ENCODE assay signal across 9 cellular contexts in genomic region chr19:40811478-40812341, GRCh38. TPM values are rescaled to one million over a fixed set of nuclear protein-coding genes. Genes with fewer than 3 reads are reported as not detected.
DNase-seq lines count a peak whose midpoint lies in the region; ATAC-seq and TF ChIP-seq lines count a peak whose summit lies in the region.
"Had no signal": no experiment of that assay in that cellular context is flagged by ENCODE, and none has a peak within 500 bp of the region (broad histone marks: within the 10 kb centered on the region; RNA-seq: fewer than 3 reads in every experiment).

No MANE protein-coding gene starts in this region.

- peak; percentile 41 for TF ChIP-seq CTCF in neural crest cell (conservative IDR thresholded peaks at IDR 0.05)

- peak overlapping the region; percentile 80 for H3K9ac ChIP-seq in NT2/D1 (ENCODE audit: insufficient read length, low read depth)

- H3K4me3 ChIP-seq in CD4-positive, CD25-positive, alpha-beta regulatory T cell (ENCODE audit: low read depth, low read length) = peak overlapping the region; percentile 37
- H3K4me3 ChIP-seq in NT2/D1 (ENCODE audit: insufficient read length, low read depth) (peak overlapping the region; percentile 34), MG63 (no peak overlapping the region)

- no peaks in the 10 kb centered on the region for H3K9me3 ChIP-seq in CD4-positive, CD25-positive, alpha-beta regulatory T cell (ENCODE audit: control insufficient read depth in 2 of 2, low read length in 2 of 2)
- H3K9me3 ChIP-seq in NT2/D1 (ENCODE audit: insufficient read depth, low read length) (no peaks in the 10 kb centered on the region), MG63 (no peaks in the 10 kb centered on the region)

- peaks cover 33% of the 10 kb centered on the region for H3K4me1 ChIP-seq in CD4-positive, CD25-positive, alpha-beta regulatory T cell (ENCODE audit: control insufficient read depth, insufficient read depth, low read length, poor library complexity, severe bottlenecking)
- H3K4me1 ChIP-seq in NT2/D1 (ENCODE audit: insufficient read depth, insufficient read length) = peaks cover 16% of the 10 kb centered on the region

- no peaks in the 10 kb centered on the region for H3K27me3 ChIP-seq in CD4-positive, CD25-positive, alpha-beta regulatory T cell (ENCODE audit: control insufficient read depth, insufficient read depth, low read length)
- H3K27me3 ChIP-seq in NT2/D1 (ENCODE audit: insufficient read depth, insufficient read length) (no peaks in the 10 kb centered on the region), MG63 (no peaks in the 10 kb centered on the region)

- no peak for ATAC-seq in CD4-positive, CD25-positive, alpha-beta regulatory T cell (ENCODE audit: low read depth in 2 of 2)
- ATAC-seq in GM19324 (IDR thresholded peaks at IDR 0.05; ENCODE audit: low FRiP score, unreplicated experiment) = no peak

- peaks cover 23% of the 10 kb centered on the region for H3K36me3 ChIP-seq in CD4-positive, CD25-positive, alpha-beta regulatory T cell (ENCODE audit: control insufficient read depth, insufficient read depth, low read length)
- H3K36me3 ChIP-seq in NT2/D1 (ENCODE audit: insufficient read depth, insufficient read length, low read length) (peaks cover 29% of the 10 kb centered on the region), MG63 (peaks cover 34% of the 10 kb centered on the region)

- peaks cover 7% of the 10 kb centered on the region for H3K36me3 Mint-ChIP-seq in CD4-positive, CD25-positive, alpha-beta regulatory T cell
- peaks cover 3% of the 10 kb centered on the region for H3K36me3 Mint-ChIP-seq in neural crest cell (ENCODE audit: low read depth)

- DNase-seq in CD4-positive, CD25-positive, alpha-beta regulatory T cell = no peak
- DNase-seq in NT2/D1 (ENCODE audit: low read depth, low spot score) (no peak), neural crest cell (ENCODE audit: low read depth, low spot score) (no peak), MG63 (no peak), NCI-H1092 (lab: John Stamatoyannopoulos, UW) (no peak)
- peak; percentile 29 for DNase-seq in effector CD8-positive, alpha-beta T cell (lab: John Stamatoyannopoulos, UW)
- DNase-seq in central memory CD4-positive, alpha-beta T cell = no peak

- H3K4me3 Mint-ChIP-seq in CD4-positive, CD25-positive, alpha-beta regulatory T cell = peak overlapping the region; percentile 88 to 95 (median 95)
- peak overlapping the region; percentile 89 for H3K4me3 Mint-ChIP-seq in neural crest cell

- H3K9me3 Mint-ChIP-seq in CD4-positive, CD25-positive, alpha-beta regulatory T cell = peaks cover 0 to 2% (median 0%) of the 10 kb centered on the region in 7 donors
- no peaks in the 10 kb centered on the region for H3K9me3 Mint-ChIP-seq in neural crest cell

- peaks cover 25% of the 10 kb centered on the region for H3K27me3 Mint-ChIP-seq in CD4-positive, CD25-positive, alpha-beta regulatory T cell
- H3K27me3 Mint-ChIP-seq in neural crest cell (ENCODE audit: low read depth) = peaks cover 44% of the 10 kb centered on the region

- H3K27ac Mint-ChIP-seq in CD4-positive, CD25-positive, alpha-beta regulatory T cell = peak overlapping the region in 2 of 3 donors; percentile 72 to 90
- peak overlapping the region; percentile 78 for H3K27ac Mint-ChIP-seq in neural crest cell (ENCODE audit: unreplicated experiment)

- H3K4me1 Mint-ChIP-seq in CD4-positive, CD25-positive, alpha-beta regulatory T cell = peaks cover 5 to 54% (median 31%) of the 10 kb centered on the region in 4 donors
- peaks cover 40% of the 10 kb centered on the region for H3K4me1 Mint-ChIP-seq in neural crest cell

- no peak overlapping the region for H3K27ac ChIP-seq in CD4-positive, CD25-positive, alpha-beta regulatory T cell (ENCODE audit: insufficient read depth, low read length, poor library complexity, severe bottlenecking)

RNA-seq across cellular contexts. Expression of gene EGLN2, which starts 12.7 kb away (rescaled TPM):
- total RNA-seq in CD4-positive, CD25-positive, alpha-beta regulatory T cell = 135 TPM
- 100 to 1,000 TPM; 159 to 191 (median 177) TPM for polyA plus RNA-seq in CD4-positive, CD25-positive, alpha-beta regulatory T cell
- total RNA-seq in neural crest cell = 109 and 113 TPM in 2 replicates
- 63.2 and 140 TPM in 2 replicates for total RNA-seq in MG63 (2014; rRNA removed; shearing (Covaris generic); ENCODE audit: low replicate concordance)

RNA-seq across cellular contexts. Expression of gene RAB4B, which starts 33.7 kb away (rescaled TPM):
- 62.2 TPM for total RNA-seq in CD4-positive, CD25-positive, alpha-beta regulatory T cell
- polyA plus RNA-seq in CD4-positive, CD25-positive, alpha-beta regulatory T cell = 10 to 100 TPM; 72.8 to 89.3 (median 80.1) TPM
- 14.1 and 15.2 TPM in 2 replicates for total RNA-seq in neural crest cell
- 34.4 and 41.2 TPM in 2 replicates for total RNA-seq in MG63 (2014; rRNA removed; shearing (Covaris generic); ENCODE audit: low replicate concordance)

RNA-seq across cellular contexts. Expression of gene MIA, which starts 36.4 kb away (rescaled TPM):
- not detected for total RNA-seq in CD4-positive, CD25-positive, alpha-beta regulatory T cell
- polyA plus RNA-seq in CD4-positive, CD25-positive, alpha-beta regulatory T cell = not detected
- total RNA-seq in neural crest cell = 6.9 and 9.9 TPM in 2 replicates
- not detected in 2 replicates for total RNA-seq in MG63 (2014; rRNA removed; shearing (Covaris generic); ENCODE audit: low replicate concordance)
- total RNA-seq: myocyte had no signal

RNA-seq across cellular contexts. Expression of gene CYP2A6, which starts 38.5 kb away (rescaled TPM):
- not detected for total RNA-seq in CD4-positive, CD25-positive, alpha-beta regulatory T cell
- polyA plus RNA-seq in CD4-positive, CD25-positive, alpha-beta regulatory T cell = not detected
- total RNA-seq in neural crest cell = not detected in 2 replicates
- not detected in 2 replicates for total RNA-seq in MG63 (2014; rRNA removed; shearing (Covaris generic); ENCODE audit: low replicate concordance)
- total RNA-seq: myocyte had no signal
